In genomic region chr2:183248866-183249567, GRCh38 we compare ENCODE assay signal across 8 cellular contexts.
DNase-seq lines count a peak whose midpoint lies in the region; ATAC-seq and TF ChIP-seq lines count a peak whose summit lies in the region.

No MANE protein-coding gene starts in this region.

- no peaks in the 10 kb centered on the region for H3K27me3 ChIP-seq in effector memory CD4-positive, alpha-beta T cell (replicated peaks; ENCODE audit: control insufficient read depth, insufficient read depth, low read length, poor library complexity, severe bottlenecking)

- TF ChIP-seq CTCF in GM12875 (IDR thresholded peaks at IDR 0.05; ENCODE audit: borderline replicate concordance, insufficient read depth, low read depth, low read length) (0 out of 2 replicates have a peak, but pooled peaks have one; percentile 18), fibroblast of villous mesenchyme (IDR thresholded peaks at IDR 0.05; ENCODE audit: insufficient read depth, low read depth, low read length) (peak; percentile 49)

- H3K27ac ChIP-seq in effector memory CD4-positive, alpha-beta T cell (ENCODE audit: insufficient read depth, low read length, poor library complexity, severe bottlenecking), result no peak overlapping the region

- peak; percentile 60 for TF ChIP-seq RAD21 in Ishikawa (IDR thresholded peaks at IDR 0.05; ENCODE audit: low read depth)

- no peak overlapping the region for H3K4me3 ChIP-seq in GM12875 (ENCODE audit: low read depth, low read length)
- H3K4me3 ChIP-seq in fibroblast of villous mesenchyme (ENCODE audit: low read depth, low read length), result no peak overlapping the region
- no peak overlapping the region for H3K4me3 ChIP-seq in effector memory CD4-positive, alpha-beta T cell (ENCODE audit: insufficient read depth, low read depth, low read length, poor library complexity, severe bottlenecking)

- peak; percentile 49 for DNase-seq in A172 (ENCODE audit: low spot score)
- peak; percentile 13 to 37 for DNase-seq in SHP77 (lab: John Stamatoyannopoulos, UW)
- peak; percentile 27 for DNase-seq in fibroblast of villous mesenchyme (ENCODE audit: low read depth)
- DNase-seq in superior temporal gyrus (ENCODE audit: extremely low spot score), result peak; percentile 84
- no peak for DNase-seq in effector memory CD4-positive, alpha-beta T cell

- H3K36me3 ChIP-seq in effector memory CD4-positive, alpha-beta T cell (ENCODE audit: control insufficient read depth, insufficient read depth, low read length), result no peaks in the 10 kb centered on the region

- H3K9me3 ChIP-seq in effector memory CD4-positive, alpha-beta T cell (ENCODE audit: control insufficient read depth, low read length), result no peaks in the 10 kb centered on the region

- ATAC-seq in GM21360 (IDR thresholded peaks at IDR 0.05; ENCODE audit: unreplicated experiment), result no peak

- TF ChIP-seq EP300 in Ishikawa (IDR thresholded peaks at IDR 0.05; ENCODE audit: borderline replicate concordance), result no peak

- no peaks in the 10 kb centered on the region for H3K4me1 ChIP-seq in effector memory CD4-positive, alpha-beta T cell (ENCODE audit: control insufficient read depth, insufficient read depth, low read length, poor library complexity, severe bottlenecking)

TF ChIP-seq in Ishikawa, 13 proteins besides CTCF, POLR2A, EP300 and RAD21:
- no peak for TF ChIP-seq TAF1 (IDR thresholded peaks at IDR 0.05; ENCODE audit: low read depth)
- TF ChIP-seq CEBPB (IDR thresholded peaks at IDR 0.05), result no peak
- TF ChIP-seq ZBTB7A (IDR thresholded peaks at IDR 0.05; ENCODE audit: low read depth), result no peak
- no peak for TF ChIP-seq REST (IDR thresholded peaks at IDR 0.05; ENCODE audit: low read depth)
- TF ChIP-seq TEAD4 (IDR thresholded peaks at IDR 0.05), result no peak
- TF ChIP-seq MAX (IDR thresholded peaks at IDR 0.05), result no peak
- TF ChIP-seq, protein P1, sequence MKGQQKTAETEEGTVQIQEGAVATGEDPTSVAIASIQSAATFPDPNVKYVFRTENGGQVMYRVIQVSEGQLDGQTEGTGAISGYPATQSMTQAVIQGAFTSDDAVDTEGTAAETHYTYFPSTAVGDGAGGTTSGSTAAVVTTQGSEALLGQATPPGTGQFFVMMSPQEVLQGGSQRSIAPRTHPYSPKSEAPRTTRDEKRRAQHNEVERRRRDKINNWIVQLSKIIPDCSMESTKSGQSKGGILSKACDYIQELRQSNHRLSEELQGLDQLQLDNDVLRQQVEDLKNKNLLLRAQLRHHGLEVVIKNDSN (IDR thresholded peaks at IDR 0.05), result no peak
- TF ChIP-seq YY1 (IDR thresholded peaks at IDR 0.05; ENCODE audit: low read depth), result no peak
- TF ChIP-seq TCF12 (IDR thresholded peaks at IDR 0.05; ENCODE audit: low read depth), result no peak
- no peak for TF ChIP-seq CREB1 (IDR thresholded peaks at IDR 0.05; ENCODE audit: low read depth)
- TF ChIP-seq EGR1 (IDR thresholded peaks at IDR 0.05), result no peak
- no peak for TF ChIP-seq FOXM1 (IDR thresholded peaks at IDR 0.05; ENCODE audit: borderline replicate concordance, low read depth)
- TF ChIP-seq NFIC (IDR thresholded peaks at IDR 0.05), result no peak

Comparison
In these comparisons a context has a peak if more than half of its experiments do, and no peak if none do; other contexts are left out.
1. DNase-seq: peak in A172 (single experiment), SHP77 (2 of 2), fibroblast of villous mesenchyme (single experiment) and superior temporal gyrus (single experiment); none in effector memory CD4-positive, alpha-beta T cell (0 of 3).